22 cellular contexts compared by ENCODE assay signal in the genomic region with DNA sequence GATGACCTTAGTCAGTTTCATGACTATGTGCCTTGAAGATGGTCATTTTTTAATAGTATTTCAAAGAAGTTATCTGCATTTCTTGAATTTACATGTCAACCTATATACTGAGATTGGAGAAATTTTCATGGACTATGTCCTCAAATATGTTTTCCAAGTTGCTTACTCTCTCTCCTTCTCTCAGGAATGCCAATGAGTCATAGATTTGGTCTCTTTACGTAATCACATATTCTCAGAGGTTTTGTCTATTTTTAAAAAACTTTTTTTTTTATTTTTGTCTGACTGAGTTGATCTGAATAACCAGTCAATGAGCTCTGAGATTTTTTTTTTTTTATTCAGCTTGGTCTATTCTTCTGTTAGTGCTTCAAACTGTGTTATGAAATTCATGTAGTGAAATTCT.
"Had no signal": no experiment of that assay in that cellular context is flagged by ENCODE, and none has a peak within 500 bp of the region (broad histone marks: within the 10 kb centered on the region; RNA-seq: fewer than 3 reads in every experiment).

No MANE protein-coding gene starts in this region.

- ATAC-seq: activated T-cell treated with anti-CD3 and anti-CD28 coated beads, Interleukin-2, amount 50 U/mL, for 4 hours; Right ventricle myocardium inferior; T-cell had no signal

- DNase-seq: activated CD4-positive, alpha-beta memory T cell treated with anti-CD3 and anti-CD28 coated beads for 36 hours; activated CD4-positive, alpha-beta T cell treated with anti-CD3 and anti-CD28 coated beads, Interleukin-2, amount 10 ng/mL, durations not matched to agents 7 days and 5 days; activated CD4-positive, CD25-positive, alpha-beta regulatory T cell; activated CD8-positive, alpha-beta memory T cell treated with anti-CD3 and anti-CD28 coated beads for 24 hours; activated effector memory CD4-positive, alpha-beta T cell treated with anti-CD3 and anti-CD28 coated beads, Interleukin-2, amount 50 U/mL, for 16 hours; activated naive CD4-positive, alpha-beta T cell treated with Interleukin-2 at 50 U/mL for 16 hours; activated T-cell treated with anti-CD3 and anti-CD28 coated beads, Interleukin-2, amount 50 U/mL, for 4 hours; Kasumi-1; KBM-7; NCI-H1048; NCI-H146; NCI-H1930; NCI-H2171; NCI-H2227 treated with DMSO at 0.1 percent for 48 hours; NCI-H446 treated with DMSO at 0.1 percent for 48 hours; NCI-H526 treated with DMSO at 0.1 percent for 48 hours; NCI-H82; RPMI8226; T-cell had no signal

- H3K4me3 ChIP-seq: SK-N-MC had no signal

- H3K27ac ChIP-seq: SK-N-MC, VCaP had no signal
